Comparison of ENCODE assay signal across 17 cellular contexts in genomic region chr2:159153463-159153862, GRCh38.
DNase-seq lines count a peak whose midpoint lies in the region; ATAC-seq and TF ChIP-seq lines count a peak whose summit lies in the region.
"Had no signal": no experiment of that assay in that cellular context is flagged by ENCODE, and none has a peak within 500 bp of the region (broad histone marks: within the 10 kb centered on the region; RNA-seq: fewer than 3 reads in every experiment).

No MANE protein-coding gene starts in this region.

- peaks cover 29% of the 10 kb centered on the region for H3K4me1 Mint-ChIP-seq in activated CD4-positive, alpha-beta T cell treated with anti-CD3 and anti-CD28 coated beads for 36 hours
- H3K4me1 Mint-ChIP-seq: stimulated activated memory B cell treated with anti-CD40 and anti-IgM and Interleukin-4, amounts not matched to agents 10 μg/mL and 1 μg/mL and 100 μg/mL, for 72 hours had no signal

- H3K27me3 ChIP-seq in PC-9 (ENCODE audit: insufficient read depth, low read depth) (no peaks in the 10 kb centered on the region), foreskin keratinocyte (no peaks in the 10 kb centered on the region), smooth muscle cell (ENCODE audit: low read depth) (no peaks in the 10 kb centered on the region), testis (no peaks in the 10 kb centered on the region)
- H3K27me3 ChIP-seq: adrenal gland had no signal

- ATAC-seq in activated CD4-positive, alpha-beta T cell treated with anti-CD3 and anti-CD28 coated beads for 36 hours, result peak; percentile 57
- peak; percentile 67 for ATAC-seq in foreskin keratinocyte
- ATAC-seq: HepG2; left lobe of liver; stimulated activated memory B cell treated with anti-CD40 and anti-IgM and Interleukin-4, amounts not matched to agents 10 μg/mL and 1 μg/mL and 100 μg/mL, for 72 hours had no signal

- H3K4me2 ChIP-seq in PC-9 (peak overlapping the region; percentile 65), smooth muscle cell (peak overlapping the region; percentile 34)

- TF ChIP-seq POLR2A in testis (IDR thresholded peaks at IDR 0.05), result no peak

- H4K20me1 ChIP-seq in PC-9 (ENCODE audit: insufficient read depth) (no peaks in the 10 kb centered on the region), smooth muscle cell (ENCODE audit: low read depth) (no peaks in the 10 kb centered on the region)

- H3K4me1 ChIP-seq in PC-9 (replicated peaks; ENCODE audit: insufficient read depth) (peaks cover 63% of the 10 kb centered on the region), foreskin keratinocyte (peaks cover 45% of the 10 kb centered on the region), smooth muscle cell (ENCODE audit: low read depth) (peaks cover 60% of the 10 kb centered on the region), testis (no peaks in the 10 kb centered on the region)

- no peaks in the 10 kb centered on the region for H3K27me3 Mint-ChIP-seq in activated CD4-positive, alpha-beta T cell treated with anti-CD3 and anti-CD28 coated beads for 36 hours

- H3K79me2 ChIP-seq in PC-9 (ENCODE audit: low read depth), result peaks cover 21% of the 10 kb centered on the region
- no peaks in the 10 kb centered on the region for H3K79me2 ChIP-seq in smooth muscle cell (ENCODE audit: low read depth)

- 77% methylated on average over 4 of the region's 4 CpGs for WGBS in smooth muscle cell (ENCODE audit: low lambda C conversion rate)
- 68 to 92% methylated on average over 4 of the region's 4 CpGs for WGBS in testis, 2 donors

- CTCF ChIA-PET in activated CD4-positive, alpha-beta T cell treated with anti-CD3 and anti-CD28 coated beads for 36 hours (lab: Charles Lee), result interaction anchor here (0.6 to 0.7 kb wide), 2 partner anchors 12 to 150 kb away, joined by 3 read pairs; no protein-coding TSS in a partner anchor
- CTCF ChIA-PET in PC-9 (lab: Charles Lee), result no interaction called here

- H3K36me3 ChIP-seq in PC-9 (ENCODE audit: low read depth) (no peaks in the 10 kb centered on the region), smooth muscle cell (ENCODE audit: low read depth) (no peaks in the 10 kb centered on the region), testis (ENCODE audit: low read depth, missing control alignments) (no peaks in the 10 kb centered on the region)

- no peak overlapping the region for H3K4me3 Mint-ChIP-seq in activated CD4-positive, alpha-beta T cell treated with anti-CD3 and anti-CD28 coated beads for 36 hours
- H3K4me3 Mint-ChIP-seq: stimulated activated memory B cell treated with anti-CD40 and anti-IgM and Interleukin-4, amounts not matched to agents 10 μg/mL and 1 μg/mL and 100 μg/mL, for 72 hours had no signal

- H3K4me3 ChIP-seq in PC-9, result no peak overlapping the region
- no peak overlapping the region for H3K4me3 ChIP-seq in smooth muscle cell
- H3K4me3 ChIP-seq in testis, result no peak overlapping the region
- H3K4me3 ChIP-seq: adrenal gland had no signal

- H3K27ac ChIP-seq in PC-9 (peak overlapping the region; percentile 86), foreskin keratinocyte (no peak overlapping the region), smooth muscle cell (ENCODE audit: low read depth) (peak overlapping the region; percentile 43), testis (no peak overlapping the region)
- H3K27ac ChIP-seq: adrenal gland had no signal

- DNase-seq in activated CD4-positive, alpha-beta T cell treated with anti-CD3 and anti-CD28 coated beads for 36 hours, result no peak
- no peak for DNase-seq in activated CD4-positive, alpha-beta T cell treated with anti-CD3 and anti-CD28 coated beads for 48 hours
- DNase-seq in PC-9, result peak; percentile 61 to 95
- peak; percentile 64 to 77 for DNase-seq in foreskin keratinocyte
- no peak for DNase-seq in smooth muscle cell (lab: John Stamatoyannopoulos, UW; ENCODE audit: unreplicated experiment)
- DNase-seq in NCI-H2107 (lab: John Stamatoyannopoulos, UW), result no peak
- no peak for DNase-seq in testis
- DNase-seq in NCI-H2081 (lab: John Stamatoyannopoulos, UW), result no peak
- DNase-seq: activated CD4-positive, alpha-beta T cell treated with anti-CD3 and anti-CD28 coated beads for 1 hour; adrenal gland; CD8-positive, alpha-beta memory T cell; hypothalamus; NCI-H1694; NCI-H526 had no signal

- no TSS peak for BruUV-seq in PC-9 (replicated peaks; lab: Mats Ljungman, UMichigan)

- H3F3A ChIP-seq in PC-9 (ENCODE audit: insufficient read depth, low read depth), result peaks cover 49% of the 10 kb centered on the region
- peaks cover 22% of the 10 kb centered on the region for H3F3A ChIP-seq in smooth muscle cell (ENCODE audit: low read depth)

- no peaks in the 10 kb centered on the region for H3K9me2 ChIP-seq in PC-9 (ENCODE audit: insufficient read depth)

- no peaks in the 10 kb centered on the region for H3K36me3 Mint-ChIP-seq in activated CD4-positive, alpha-beta T cell treated with anti-CD3 and anti-CD28 coated beads for 36 hours (ENCODE audit: low read depth)
- H3K36me3 Mint-ChIP-seq: CD8-positive, alpha-beta memory T cell; stimulated activated memory B cell treated with anti-CD40 and anti-IgM and Interleukin-4, amounts not matched to agents 10 μg/mL and 1 μg/mL and 100 μg/mL, for 72 hours had no signal

- intact Hi-C loops in activated CD4-positive, alpha-beta T cell treated with anti-CD3 and anti-CD28 coated beads for 36 hours (cut with DNase I, micrococcal nuclease), result no loop called here
- intact Hi-C loops in PC-9 (cut with micrococcal nuclease; ENCODE audit: unreplicated experiment), result loop anchor here (1.0 kb wide), 1 partner anchor 29 kb away; no protein-coding TSS in a partner anchor
- intact Hi-C loops in testis (cut with DNase I; ENCODE audit: low total_unique reads), result no loop called here

- POLR2A ChIA-PET in activated CD4-positive, alpha-beta T cell treated with anti-CD3 and anti-CD28 coated beads for 36 hours (lab: Charles Lee), result no interaction called here
- POLR2A ChIA-PET in PC-9 (lab: Charles Lee; ENCODE audit: unreplicated experiment), result interaction anchor here (0.6 kb wide), 2 partner anchors 84 to 724 kb away, joined by 3 read pairs; no protein-coding TSS in a partner anchor

- H3K9me3 Mint-ChIP-seq in activated CD4-positive, alpha-beta T cell treated with anti-CD3 and anti-CD28 coated beads for 36 hours (ENCODE audit: low read depth), result no peaks in the 10 kb centered on the region
- H3K9me3 Mint-ChIP-seq: CD8-positive, alpha-beta memory T cell; stimulated activated memory B cell treated with anti-CD40 and anti-IgM and Interleukin-4, amounts not matched to agents 10 μg/mL and 1 μg/mL and 100 μg/mL, for 72 hours had no signal

- H2AFZ ChIP-seq in PC-9 (no peak overlapping the region), smooth muscle cell (ENCODE audit: low read depth) (no peak overlapping the region)

- TF ChIP-seq CTCF in PC-9 (conservative IDR thresholded peaks at IDR 0.05) (no peak), foreskin keratinocyte (conservative IDR thresholded peaks at IDR 0.05) (no peak), smooth muscle cell (IDR thresholded peaks at IDR 0.05; ENCODE audit: borderline replicate concordance, insufficient read depth, poor library complexity, severe bottlenecking) (no peak), testis (IDR thresholded peaks at IDR 0.05) (no peak)

- H3K27ac Mint-ChIP-seq in activated CD4-positive, alpha-beta T cell treated with anti-CD3 and anti-CD28 coated beads for 36 hours, result no peak overlapping the region
- H3K27ac Mint-ChIP-seq: stimulated activated memory B cell treated with anti-CD40 and anti-IgM and Interleukin-4, amounts not matched to agents 10 μg/mL and 1 μg/mL and 100 μg/mL, for 72 hours had no signal

- H3K9ac ChIP-seq in smooth muscle cell (ENCODE audit: low read depth), result no peak overlapping the region

- H3K9me3 ChIP-seq in PC-9 (ENCODE audit: insufficient read depth, low read depth) (no peaks in the 10 kb centered on the region), smooth muscle cell (replicated peaks; ENCODE audit: low read depth) (no peaks in the 10 kb centered on the region), testis (no peaks in the 10 kb centered on the region)
- H3K9me3 ChIP-seq: adrenal gland had no signal

Comparison
In these comparisons a context has a peak if more than half of its experiments do, and no peak if none do; other contexts are left out.
1. DNase-seq: peak in PC-9 (2 of 2) and foreskin keratinocyte (2 of 2); none in activated CD4-positive, alpha-beta T cell treated with anti-CD3 and anti-CD28 coated beads for 36 hours (single experiment), activated CD4-positive, alpha-beta T cell treated with anti-CD3 and anti-CD28 coated beads for 48 hours (single experiment), smooth muscle cell (single experiment), NCI-H2107 (single experiment), testis (single experiment) and NCI-H2081 (0 of 2).
2. H3K27ac ChIP-seq: peak in PC-9 (single experiment) and smooth muscle cell (single experiment); none in foreskin keratinocyte (single experiment) and testis (0 of 2).